Comparison of ENCODE assay signal across 18 cellular contexts in genomic region chr5:10705736-10706135, GRCh38. TPM values are rescaled to one million over a fixed set of nuclear protein-coding genes. Genes with fewer than 3 reads are reported as not detected.
DNase-seq lines count a peak whose midpoint lies in the region; ATAC-seq, FAIRE-seq and TF ChIP-seq lines count a peak whose summit lies in the region.
"Had no signal": no experiment of that assay in that cellular context is flagged by ENCODE, and none has a peak within 500 bp of the region (broad histone marks: within the 10 kb centered on the region; RNA-seq: fewer than 3 reads in every experiment).

No MANE protein-coding gene starts in this region.

- H3K27ac Mint-ChIP-seq in CD8-positive, alpha-beta memory T cell, result peak overlapping the region; percentile 38 to 96 (median 89)
- H3K27ac Mint-ChIP-seq in astrocyte (ENCODE audit: unreplicated experiment) (peak overlapping the region; percentile 83), natural killer cell (peak overlapping the region; percentile 65 to 84)
- H3K27ac Mint-ChIP-seq: activated T-helper 1 cell treated with anti-CD3 and anti-CD28 coated beads, Interleukin-12 subunit alpha, Interleukin-12 subunit beta, Interleukin-2, Interleukin-4 antibody, amounts not matched to agents 30 ng/mL and 10 ng/mL and 1 ng/mL, durations not matched to agents 14 hours and 24 hours and 36 hours; type B pancreatic cell had no signal

- peaks cover 15% of the 10 kb centered on the region for H3K4me1 ChIP-seq in CD8-positive, alpha-beta memory T cell (ENCODE audit: insufficient read depth, low read length)
- peaks cover 72% of the 10 kb centered on the region for H3K4me1 ChIP-seq in astrocyte (ENCODE audit: insufficient read depth, low read length)
- peaks cover 13 to 45% (median 26%) of the 10 kb centered on the region in 3 donors for H3K4me1 ChIP-seq in esophagus squamous epithelium
- H3K4me1 ChIP-seq in neuronal stem cell (ENCODE audit: control insufficient read depth in 2 of 2, insufficient read depth in 1 of 2, low read depth in 1 of 2, low read length in 2 of 2), result peaks cover 0 to 2% of the 10 kb centered on the region in 2 donors

- H2AK5ac ChIP-seq in neuronal stem cell (ENCODE audit: low read depth, low read length), result no peak overlapping the region

- H3K4me3 Mint-ChIP-seq in CD8-positive, alpha-beta memory T cell, result peak overlapping the region in 1 of 7 donors; percentile 47
- no peak overlapping the region for H3K4me3 Mint-ChIP-seq in astrocyte (ENCODE audit: unreplicated experiment)
- no peak overlapping the region for H3K4me3 Mint-ChIP-seq in natural killer cell
- H3K4me3 Mint-ChIP-seq: activated T-helper 1 cell treated with anti-CD3 and anti-CD28 coated beads, Interleukin-12 subunit alpha, Interleukin-12 subunit beta, Interleukin-2, Interleukin-4 antibody, amounts not matched to agents 30 ng/mL and 10 ng/mL and 1 ng/mL, durations not matched to agents 14 hours and 24 hours and 36 hours; CD4-positive, alpha-beta T cell; type B pancreatic cell had no signal

- no peak overlapping the region for H2AFZ ChIP-seq in astrocyte (ENCODE audit: low read depth, low read length)
- no peak overlapping the region for H2AFZ ChIP-seq in neuronal stem cell (ENCODE audit: low read length)

- TF ChIP-seq CTCF in astrocyte (IDR thresholded peaks at IDR 0.05; ENCODE audit: insufficient read depth, low read depth, low read length) (no peak), natural killer cell (IDR thresholded peaks at IDR 0.05) (no peak), esophagus squamous epithelium (IDR thresholded peaks at IDR 0.05) (no peak)

- peaks cover 38 to 42% (median 39%) of the 10 kb centered on the region in 3 donors for H3K4me1 Mint-ChIP-seq in CD8-positive, alpha-beta memory T cell
- H3K4me1 Mint-ChIP-seq in astrocyte (ENCODE audit: low read depth, unreplicated experiment), result peaks cover 55% of the 10 kb centered on the region
- H3K4me1 Mint-ChIP-seq in natural killer cell, result peaks cover 36 to 57% of the 10 kb centered on the region in 2 donors

- peaks cover 40% of the 10 kb centered on the region for H3K79me2 ChIP-seq in astrocyte (ENCODE audit: insufficient read depth, low read length)

- H3K9me3 ChIP-seq in CD8-positive, alpha-beta memory T cell (ENCODE audit: low read length), result no peaks in the 10 kb centered on the region
- H3K9me3 ChIP-seq in astrocyte (ENCODE audit: insufficient read depth, low read depth, low read length) (no peaks in the 10 kb centered on the region), esophagus squamous epithelium (no peaks in the 10 kb centered on the region), neuronal stem cell (replicated peaks in 1 of 2; ENCODE audit: control insufficient read depth in 2 of 2, insufficient read depth in 1 of 2, low read depth in 1 of 2, low read length in 2 of 2) (no peaks in the 10 kb centered on the region)

- H2BK12ac ChIP-seq in neuronal stem cell (ENCODE audit: low read length), result no peak overlapping the region

- no peak overlapping the region for H4K8ac ChIP-seq in neuronal stem cell (ENCODE audit: low read depth, low read length)

- H3K9ac ChIP-seq in astrocyte (ENCODE audit: low read length), result peak overlapping the region; percentile 48
- no peak overlapping the region for H3K9ac ChIP-seq in neuronal stem cell (ENCODE audit: low read depth, low read length, poor library complexity)

- no peak for DNase-seq in CD8-positive, alpha-beta memory T cell
- DNase-seq in M059J (ENCODE audit: low read depth) (peak; percentile 80), astrocyte (ENCODE audit: low read depth) (peak; percentile 41), natural killer cell (no peak), esophagus squamous epithelium (lab: John Stamatoyannopoulos, UW) (no peak), neuronal stem cell (ENCODE audit: low spot score) (no peak), retina (no peak)
- DNase-seq: activated CD4-positive, CD25-positive, alpha-beta regulatory T cell treated with anti-CD3 and anti-CD28 coated beads, Interleukin-2, amount 50 U/mL, for 72 hours; brain microvascular endothelial cell; CD4-positive, alpha-beta T cell; effector CD8-positive, alpha-beta T cell; kidney glomerular epithelial cell; NCI-H1105; NCI-H2227 treated with DMSO at 0.1 percent for 48 hours; OCI-M1 had no signal

- H3K4me2 ChIP-seq in astrocyte (ENCODE audit: low read length) (peak overlapping the region; percentile 33), neuronal stem cell (ENCODE audit: insufficient read depth, low read length, poor library complexity, severe bottlenecking) (no peak overlapping the region)

- no peak for TF ChIP-seq POLR2A in esophagus squamous epithelium (IDR thresholded peaks at IDR 0.05)

- peaks cover 0 to 13% (median 3%) of the 10 kb centered on the region in 3 donors for H3K36me3 Mint-ChIP-seq in CD8-positive, alpha-beta memory T cell
- H3K36me3 Mint-ChIP-seq in astrocyte (ENCODE audit: low read depth, unreplicated experiment) (peaks cover 8% of the 10 kb centered on the region), natural killer cell (no peaks in the 10 kb centered on the region)

- H3K18ac ChIP-seq in neuronal stem cell (ENCODE audit: low read length), result no peak overlapping the region

- H3K36me3 ChIP-seq in CD8-positive, alpha-beta memory T cell (ENCODE audit: insufficient read depth, low read length), result no peaks in the 10 kb centered on the region
- H3K36me3 ChIP-seq in astrocyte (ENCODE audit: insufficient read depth, low read length) (no peaks in the 10 kb centered on the region), esophagus squamous epithelium (peaks cover 0 to 14% (median 0%) of the 10 kb centered on the region in 3 donors), neuronal stem cell (replicated peaks in 1 of 2; ENCODE audit: control insufficient read depth in 2 of 2, insufficient read depth in 2 of 2, low read length in 2 of 2) (peaks cover 0 to 4% of the 10 kb centered on the region in 2 donors)
- H3K36me3 ChIP-seq: brain microvascular endothelial cell had no signal

- H3K79me1 ChIP-seq in neuronal stem cell (ENCODE audit: low read depth, low read length), result peaks cover 5% of the 10 kb centered on the region

- H3K23ac ChIP-seq in neuronal stem cell (ENCODE audit: low read depth, low read length, poor library complexity), result no peak overlapping the region

- no peak for FAIRE-seq in astrocyte (lab: Jason Lieb, UNC)
- FAIRE-seq: frontal cortex had no signal

- 86 to 88% methylated on average over 2 of the region's 2 CpGs for WGBS in esophagus squamous epithelium, 2 donors
- WGBS in neuronal stem cell (ENCODE audit: extremely low coverage in 2 of 2, insufficient read length in 2 of 2, insufficient replicate concordance in 1 of 2), 2 donors, result no CpG with 5 or more reads among the region's 2 CpGs

- no peak overlapping the region for H3K4me3 ChIP-seq in CD8-positive, alpha-beta memory T cell (ENCODE audit: low read length)
- H3K4me3 ChIP-seq in astrocyte (ENCODE audit: insufficient read depth, low read depth, low read length), result no peak overlapping the region
- H3K4me3 ChIP-seq in esophagus squamous epithelium, result no peak overlapping the region
- H3K4me3 ChIP-seq in neuronal stem cell (ENCODE audit: low read length in 2 of 2), result no peak overlapping the region

- no peaks in the 10 kb centered on the region for H3K27me3 ChIP-seq in CD8-positive, alpha-beta memory T cell (ENCODE audit: insufficient read depth, low read length, poor library complexity, severe bottlenecking)
- H3K27me3 ChIP-seq in astrocyte (ENCODE audit: insufficient read depth, low read length), result no peaks in the 10 kb centered on the region
- no peaks in the 10 kb centered on the region for H3K27me3 ChIP-seq in esophagus squamous epithelium
- H3K27me3 ChIP-seq in neuronal stem cell (ENCODE audit: control insufficient read depth in 3 of 3, insufficient read depth in 3 of 3, low read depth in 1 of 3, low read length in 3 of 3), result no peaks in the 10 kb centered on the region
- H3K27me3 ChIP-seq: brain microvascular endothelial cell had no signal

- H3K14ac ChIP-seq in neuronal stem cell (ENCODE audit: low read length), result no peak overlapping the region

- H2BK120ac ChIP-seq in neuronal stem cell (ENCODE audit: low read depth, low read length), result no peak overlapping the region

- no peak overlapping the region for H2BK15ac ChIP-seq in neuronal stem cell (ENCODE audit: low read length)

- H3K27ac ChIP-seq in CD8-positive, alpha-beta memory T cell (ENCODE audit: low read depth, low read length), result no peak overlapping the region
- peak overlapping the region; percentile 79 for H3K27ac ChIP-seq in astrocyte (ENCODE audit: low read depth, low read length)
- H3K27ac ChIP-seq in esophagus squamous epithelium, result peak overlapping the region in 1 of 4 donors; percentile 42
- no peak overlapping the region for H3K27ac ChIP-seq in neuronal stem cell (replicated peaks; ENCODE audit: low read length)
- H3K27ac ChIP-seq: brain microvascular endothelial cell had no signal

- no peak for ATAC-seq in natural killer cell

- no peak overlapping the region for H2BK5ac ChIP-seq in neuronal stem cell (ENCODE audit: low read length)

- H3K4ac ChIP-seq in neuronal stem cell (ENCODE audit: low read length), result no peak overlapping the region

- H3K27me3 Mint-ChIP-seq in CD8-positive, alpha-beta memory T cell, result no peaks in the 10 kb centered on the region
- H3K27me3 Mint-ChIP-seq in astrocyte (ENCODE audit: low read depth, unreplicated experiment) (no peaks in the 10 kb centered on the region), natural killer cell (ENCODE audit: low read depth in 2 of 2) (no peaks in the 10 kb centered on the region)
- H3K27me3 Mint-ChIP-seq: CD4-positive, alpha-beta T cell; type B pancreatic cell had no signal

- peaks cover 57% of the 10 kb centered on the region for H4K20me1 ChIP-seq in astrocyte (ENCODE audit: insufficient read depth, low read length)

- intact Hi-C loops in natural killer cell (cut with micrococcal nuclease), result no loop called here
- intact Hi-C loops in esophagus squamous epithelium (cut with DNase I), result no loop called here

- CTCF ChIA-PET in CD8-positive, alpha-beta memory T cell (lab: Charles Lee), result interaction anchor here (1.2 kb wide), 1 partner anchor 9 kb away, joined by 3 read pairs; no protein-coding TSS in a partner anchor

- H3K9me3 Mint-ChIP-seq in CD8-positive, alpha-beta memory T cell, result no peaks in the 10 kb centered on the region
- H3K9me3 Mint-ChIP-seq in astrocyte (ENCODE audit: unreplicated experiment) (no peaks in the 10 kb centered on the region), natural killer cell (no peaks in the 10 kb centered on the region)
- H3K9me3 Mint-ChIP-seq: activated T-helper 1 cell treated with anti-CD3 and anti-CD28 coated beads, Interleukin-12 subunit alpha, Interleukin-12 subunit beta, Interleukin-2, Interleukin-4 antibody, amounts not matched to agents 30 ng/mL and 10 ng/mL and 1 ng/mL, durations not matched to agents 14 hours and 24 hours and 36 hours; CD4-positive, alpha-beta T cell; type B pancreatic cell had no signal

- POLR2A ChIA-PET in CD8-positive, alpha-beta memory T cell (lab: Charles Lee), result no interaction called here

- H4K91ac ChIP-seq in neuronal stem cell (ENCODE audit: low read depth, low read length, poor library complexity), result no peak overlapping the region

RNA-seq across cellular contexts. Expression of gene DAP, which starts 55.3 kb away (rescaled TPM):
- 10 to 100 TPM; 60.0 to 61.5 TPM for total RNA-seq in CD8-positive, alpha-beta memory T cell
- polyA plus RNA-seq in CD8-positive, alpha-beta memory T cell, result 73.7 TPM
- total RNA-seq in M059J (2014; rRNA removed; shearing (Covaris generic)), result 77.3 and 164 TPM in 2 replicates
- total RNA-seq in astrocyte (230 and 239 TPM in 2 replicates), natural killer cell (10 to 100 TPM; 38.4 to 48.9 (median 44.9) TPM), esophagus squamous epithelium (10 to 100 TPM; 15.7 to 35.5 (median 29.5) TPM)
- 78.1 TPM for polyA plus RNA-seq in neuronal stem cell (2013, experiment 1 of 2)
- polyA plus RNA-seq in neuronal stem cell (2013, experiment 2 of 2), result 78.6 TPM

Comparison
In these comparisons a context has a peak if more than half of its experiments do, and no peak if none do; other contexts are left out.
1. DNase-seq: peak in M059J (single experiment) and astrocyte (single experiment); none in CD8-positive, alpha-beta memory T cell (0 of 5), natural killer cell (single experiment), esophagus squamous epithelium (single experiment), neuronal stem cell (single experiment) and retina (single experiment).
2. Peak in every context shown above with its lines, with median percentiles within 50 percentile points of each other: H3K27ac Mint-ChIP-seq.